8 cellular contexts compared by ENCODE assay signal in the genomic region with DNA sequence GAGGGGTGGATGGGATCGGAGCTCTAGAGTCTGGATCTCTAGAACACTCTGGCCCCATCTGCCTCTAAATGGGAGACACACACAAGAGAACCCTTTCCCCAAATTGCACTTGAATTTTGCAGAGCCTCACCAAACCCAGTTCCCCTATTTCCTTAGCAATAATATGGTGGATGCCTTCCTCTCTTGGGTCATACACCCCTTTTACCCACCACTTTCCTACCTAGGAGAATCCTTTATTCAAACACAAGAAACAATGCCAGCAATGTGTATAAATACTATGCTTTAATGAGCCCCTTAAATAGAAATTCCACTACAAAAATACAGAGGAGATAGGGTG. TPM values are rescaled to one million over a fixed set of nuclear protein-coding genes. Genes with fewer than 3 reads are reported as not detected.
DNase-seq lines count a peak whose midpoint lies in the region; ATAC-seq and TF ChIP-seq lines count a peak whose summit lies in the region.

No MANE protein-coding gene starts in this region.

- H2AFZ ChIP-seq in neural progenitor cell (replicated peaks) = peak overlapping the region; percentile 60

- peaks cover 29% of the 10 kb centered on the region for H3K4me1 ChIP-seq in CD4-positive, CD25-positive, alpha-beta regulatory T cell (ENCODE audit: control insufficient read depth, insufficient read depth, low read length, poor library complexity, severe bottlenecking)
- H3K4me1 ChIP-seq in effector memory CD4-positive, alpha-beta T cell (ENCODE audit: control insufficient read depth, insufficient read depth, low read length, poor library complexity, severe bottlenecking) = peaks cover 15% of the 10 kb centered on the region
- peaks cover 15% of the 10 kb centered on the region for H3K4me1 ChIP-seq in neural progenitor cell

- H3K36me3 ChIP-seq in CD4-positive, CD25-positive, alpha-beta regulatory T cell (ENCODE audit: control insufficient read depth, insufficient read depth, low read length) = peaks cover 35% of the 10 kb centered on the region
- H3K36me3 ChIP-seq in effector memory CD4-positive, alpha-beta T cell (ENCODE audit: control insufficient read depth, insufficient read depth, low read length) = peaks cover 30% of the 10 kb centered on the region
- H3K36me3 ChIP-seq in neural progenitor cell = peaks cover 18% of the 10 kb centered on the region

- H3F3A ChIP-seq in neural progenitor cell (ENCODE audit: low read depth) = peaks cover 8% of the 10 kb centered on the region

- peaks cover 5% of the 10 kb centered on the region for H3K27me3 Mint-ChIP-seq in CD4-positive, CD25-positive, alpha-beta regulatory T cell
- H3K27me3 Mint-ChIP-seq in neural progenitor cell (ENCODE audit: insufficient read depth, low read depth) = no peaks in the 10 kb centered on the region

- peaks cover 35% of the 10 kb centered on the region for H3K79me2 ChIP-seq in neural progenitor cell (ENCODE audit: low read depth)

- H3K27me3 ChIP-seq in CD4-positive, CD25-positive, alpha-beta regulatory T cell (ENCODE audit: control insufficient read depth, insufficient read depth, low read length) = no peaks in the 10 kb centered on the region
- H3K27me3 ChIP-seq in effector memory CD4-positive, alpha-beta T cell (replicated peaks; ENCODE audit: control insufficient read depth, insufficient read depth, low read length, poor library complexity, severe bottlenecking) = no peaks in the 10 kb centered on the region
- H3K27me3 ChIP-seq in neural progenitor cell = no peaks in the 10 kb centered on the region

- peaks cover 30% of the 10 kb centered on the region for H3K36me3 Mint-ChIP-seq in CD4-positive, CD25-positive, alpha-beta regulatory T cell
- H3K36me3 Mint-ChIP-seq in neural progenitor cell = peaks cover 28% of the 10 kb centered on the region

- peak overlapping the region; percentile 90 for H3K4me2 ChIP-seq in neural progenitor cell

- ATAC-seq in CD4-positive, CD25-positive, alpha-beta regulatory T cell (ENCODE audit: low read depth in 2 of 2) = no peak

- TF ChIP-seq CTCF in NB4 (IDR thresholded peaks at IDR 0.05; ENCODE audit: low read depth, low read length) (no peak), neural progenitor cell (IDR thresholded peaks at IDR 0.05) (no peak)

- no peaks in the 10 kb centered on the region for H3K9me3 ChIP-seq in CD4-positive, CD25-positive, alpha-beta regulatory T cell (ENCODE audit: control insufficient read depth in 2 of 2, low read length in 2 of 2)
- no peaks in the 10 kb centered on the region for H3K9me3 ChIP-seq in effector memory CD4-positive, alpha-beta T cell (ENCODE audit: control insufficient read depth, low read length)
- no peaks in the 10 kb centered on the region for H3K9me3 ChIP-seq in neural progenitor cell (ENCODE audit: low read depth)

- TF ChIP-seq POLR2A in NB4 (IDR thresholded peaks at IDR 0.05; ENCODE audit: extremely low read depth, insufficient read length) = no peak

- peak overlapping the region; percentile 97 to 99 (median 98) for H3K27ac Mint-ChIP-seq in CD4-positive, CD25-positive, alpha-beta regulatory T cell
- H3K27ac Mint-ChIP-seq in neural progenitor cell = peak overlapping the region; percentile 91

- no peak for DNase-seq in CD4-positive, CD25-positive, alpha-beta regulatory T cell
- DNase-seq in NB4 (ENCODE audit: low read depth) = no peak
- DNase-seq in effector memory CD4-positive, alpha-beta T cell = no peak
- DNase-seq in neural progenitor cell (ENCODE audit: low spot score) = no peak
- DNase-seq in COLO829 (ENCODE audit: low spot score) = no peak
- DNase-seq in stimulated activated naive CD4-positive, alpha-beta T cell treated with Interleukin-2 at 50 U/mL for 16 hours (lab: John Stamatoyannopoulos, UW) = no peak
- DNase-seq in NCI-H146 (lab: John Stamatoyannopoulos, UW) = no peak
- no peak for DNase-seq in A172 (ENCODE audit: low spot score)

- H3K9me3 Mint-ChIP-seq in CD4-positive, CD25-positive, alpha-beta regulatory T cell = no peaks in the 10 kb centered on the region
- no peaks in the 10 kb centered on the region for H3K9me3 Mint-ChIP-seq in neural progenitor cell

- H3K4me3 Mint-ChIP-seq in CD4-positive, CD25-positive, alpha-beta regulatory T cell = peak overlapping the region; percentile 95 to 100 (median 96)
- H3K4me3 Mint-ChIP-seq in neural progenitor cell = peak overlapping the region; percentile 97

- H3K27ac ChIP-seq in CD4-positive, CD25-positive, alpha-beta regulatory T cell (ENCODE audit: insufficient read depth, low read length, poor library complexity, severe bottlenecking) = peak overlapping the region; percentile 97
- peak overlapping the region; percentile 93 for H3K27ac ChIP-seq in effector memory CD4-positive, alpha-beta T cell (ENCODE audit: insufficient read depth, low read length, poor library complexity, severe bottlenecking)
- peak overlapping the region; percentile 98 for H3K27ac ChIP-seq in neural progenitor cell

- H4K20me1 ChIP-seq in neural progenitor cell (ENCODE audit: low read depth) = peaks cover 17% of the 10 kb centered on the region

- H3K9ac ChIP-seq in neural progenitor cell = peak overlapping the region; percentile 92

- peaks cover 23 to 49% (median 30%) of the 10 kb centered on the region in 4 donors for H3K4me1 Mint-ChIP-seq in CD4-positive, CD25-positive, alpha-beta regulatory T cell
- peaks cover 24% of the 10 kb centered on the region for H3K4me1 Mint-ChIP-seq in neural progenitor cell

- peak overlapping the region; percentile 92 for H3K4me3 ChIP-seq in CD4-positive, CD25-positive, alpha-beta regulatory T cell (ENCODE audit: low read depth, low read length)
- peak overlapping the region; percentile 98 for H3K4me3 ChIP-seq in NB4 (ENCODE audit: low read depth, low read length)
- peak overlapping the region; percentile 85 for H3K4me3 ChIP-seq in effector memory CD4-positive, alpha-beta T cell (ENCODE audit: insufficient read depth, low read depth, low read length, poor library complexity, severe bottlenecking)
- peak overlapping the region; percentile 93 for H3K4me3 ChIP-seq in neural progenitor cell

RNA-seq across cellular contexts. Expression of a gene that starts 0.8 kb away (rescaled TPM):
- 56.0 TPM for total RNA-seq in CD4-positive, CD25-positive, alpha-beta regulatory T cell
- polyA plus RNA-seq in CD4-positive, CD25-positive, alpha-beta regulatory T cell = 100 to 1,000 TPM in 1 of 4 donors, 10 to 100 TPM in 3; 81.8 to 103 (median 87.4) TPM
- 26.1 and 26.4 TPM in 2 replicates for total RNA-seq in neural progenitor cell (ENCODE audit: low replicate concordance)
- total RNA-seq in A172 (2014; rRNA removed; shearing (Covaris generic)) = 26.9 and 37.0 TPM in 2 replicates

RNA-seq across cellular contexts. Expression of a gene that starts 8.3 kb away (rescaled TPM):
- 0.47 TPM for total RNA-seq in CD4-positive, CD25-positive, alpha-beta regulatory T cell
- under 1 TPM; 0.13 to 0.98 (median 0.48) TPM for polyA plus RNA-seq in CD4-positive, CD25-positive, alpha-beta regulatory T cell
- 3.8 and 11.3 TPM in 2 replicates for total RNA-seq in neural progenitor cell (ENCODE audit: low replicate concordance)
- 7.2 and 9.0 TPM in 2 replicates for total RNA-seq in A172 (2014; rRNA removed; shearing (Covaris generic))

RNA-seq across cellular contexts. Expression of a gene that starts 10.7 kb away (rescaled TPM):
- 3.3 TPM for total RNA-seq in CD4-positive, CD25-positive, alpha-beta regulatory T cell
- polyA plus RNA-seq in CD4-positive, CD25-positive, alpha-beta regulatory T cell = 1 to 10 TPM in 3 of 4 donors, under 1 TPM in 1; 0.91 to 2.7 (median 1.4) TPM
- 31.6 and 47.1 TPM in 2 replicates for total RNA-seq in neural progenitor cell (ENCODE audit: low replicate concordance)
- total RNA-seq in A172 (2014; rRNA removed; shearing (Covaris generic)) = 32.2 and 37.7 TPM in 2 replicates

RNA-seq across cellular contexts. Expression of a gene that starts 29.0 kb away (rescaled TPM):
- 6.2 TPM for total RNA-seq in CD4-positive, CD25-positive, alpha-beta regulatory T cell
- 10 to 100 TPM; 37.9 to 47.8 (median 39.5) TPM for polyA plus RNA-seq in CD4-positive, CD25-positive, alpha-beta regulatory T cell
- 2.4 and 13.7 TPM in 2 replicates for total RNA-seq in neural progenitor cell (ENCODE audit: low replicate concordance)
- 23.5 and 27.8 TPM in 2 replicates for total RNA-seq in A172 (2014; rRNA removed; shearing (Covaris generic))
